In the genomic region with DNA sequence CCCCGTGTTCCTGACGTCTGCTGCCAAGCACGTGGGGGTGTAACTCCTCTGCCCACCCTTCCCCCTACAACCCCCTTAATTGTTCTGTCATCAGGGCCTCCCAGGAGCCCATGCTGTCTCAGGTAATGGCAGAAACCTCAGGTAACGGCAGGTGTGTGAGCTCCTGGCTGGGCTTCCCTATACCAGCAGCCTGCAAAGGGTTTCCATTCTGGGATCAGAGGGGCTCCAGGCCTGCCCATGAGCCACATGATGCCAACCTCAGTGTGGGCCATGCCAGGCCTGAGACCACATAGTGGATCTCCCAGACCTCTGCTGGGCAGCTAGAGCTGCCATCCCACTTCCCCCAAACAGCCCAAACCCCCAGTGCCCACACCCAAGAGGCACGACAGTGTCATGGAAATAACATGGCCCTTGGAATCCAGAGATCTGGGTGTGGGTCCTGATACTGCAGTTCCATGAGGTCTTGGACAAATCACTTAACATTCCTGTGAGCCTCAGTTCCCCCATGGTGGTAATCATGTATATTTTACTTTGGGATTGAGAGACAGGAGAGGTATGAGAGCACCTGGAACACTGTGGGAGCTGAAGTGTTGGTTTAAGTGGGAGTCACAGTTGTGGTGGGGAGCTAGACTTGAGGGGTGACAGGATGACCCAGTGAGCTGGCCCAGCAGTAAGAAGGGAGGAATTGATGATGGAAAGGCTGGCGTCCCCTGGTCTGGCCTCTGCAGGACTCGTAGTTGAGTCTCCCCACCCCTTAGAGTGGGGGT, we compare ENCODE assay signal across 14 cellular contexts. TPM values are rescaled to one million over a fixed set of nuclear protein-coding genes. Genes with fewer than 3 reads are reported as not detected.
"Had no signal": no experiment of that assay in that cellular context is flagged by ENCODE, and none has a peak within 500 bp of the region (broad histone marks: within the 10 kb centered on the region; RNA-seq: fewer than 3 reads in every experiment).

No MANE protein-coding gene starts in this region.

- H3K27ac ChIP-seq: cardiac muscle cell, left lung, neutrophil, parathyroid adenoma, uterus had no signal

- H3K4me1 Mint-ChIP-seq: activated CD4-positive, alpha-beta T cell treated with anti-CD3 and anti-CD28 coated beads for 36 hours had no signal

- H3K9me3 Mint-ChIP-seq: activated B cell treated with CpG ODN at 0.5 μM for 24 hours; activated naive CD4-positive, alpha-beta T cell treated with anti-CD3 and anti-CD28 coated beads for 36 hours; activated naive CD8-positive, alpha-beta T cell treated with anti-CD3 and anti-CD28 coated beads, Interleukin-2, amount 10 ng/mL, durations not matched to agents 7 days and 5 days; dendritic cell treated with granulocyte-macrophage colony-stimulating factor and Interleukin-4, amounts not matched to agents 40 ng/mL and 50 ng/mL, for 4 days; natural killer cell; stimulated activated naive CD8-positive, alpha-beta T cell treated with anti-CD3 and anti-CD28 coated beads, Interleukin-15, Interleukin-2, amounts not matched to agents 100 ng/mL and 50 ng/mL, for 24 hours had no signal

- H3K9me3 ChIP-seq: left lung, neutrophil, tibial nerve, uterus had no signal

- H3K4me3 Mint-ChIP-seq: activated B cell treated with CpG ODN at 0.5 μM for 24 hours; activated CD4-positive, alpha-beta T cell treated with anti-CD3 and anti-CD28 coated beads for 36 hours; activated naive CD4-positive, alpha-beta T cell treated with anti-CD3 and anti-CD28 coated beads for 36 hours; activated naive CD8-positive, alpha-beta T cell treated with anti-CD3 and anti-CD28 coated beads, Interleukin-2, amount 10 ng/mL, durations not matched to agents 7 days and 5 days; dendritic cell treated with granulocyte-macrophage colony-stimulating factor and Interleukin-4, amounts not matched to agents 40 ng/mL and 50 ng/mL, for 4 days; natural killer cell; stimulated activated naive CD8-positive, alpha-beta T cell treated with anti-CD3 and anti-CD28 coated beads, Interleukin-15, Interleukin-2, amounts not matched to agents 100 ng/mL and 50 ng/mL, for 24 hours had no signal

- H3K9ac ChIP-seq: parathyroid adenoma had no signal

- H3K4me1 ChIP-seq: parathyroid adenoma, uterus had no signal

- H3K27me3 ChIP-seq: cardiac muscle cell, left lung, tibial nerve, uterus had no signal

- H3K36me3 Mint-ChIP-seq: activated naive CD8-positive, alpha-beta T cell treated with anti-CD3 and anti-CD28 coated beads, Interleukin-2, amount 10 ng/mL, durations not matched to agents 7 days and 5 days; natural killer cell had no signal

- H3K36me3 ChIP-seq: cardiac muscle cell, left lung, neutrophil, tibial nerve, uterus had no signal

- H3K27ac Mint-ChIP-seq: activated B cell treated with CpG ODN at 0.5 μM for 24 hours; activated CD4-positive, alpha-beta T cell treated with anti-CD3 and anti-CD28 coated beads for 36 hours; activated naive CD4-positive, alpha-beta T cell treated with anti-CD3 and anti-CD28 coated beads for 36 hours; activated naive CD8-positive, alpha-beta T cell treated with anti-CD3 and anti-CD28 coated beads, Interleukin-2, amount 10 ng/mL, durations not matched to agents 7 days and 5 days; dendritic cell treated with granulocyte-macrophage colony-stimulating factor and Interleukin-4, amounts not matched to agents 40 ng/mL and 50 ng/mL, for 4 days; natural killer cell; stimulated activated naive CD8-positive, alpha-beta T cell treated with anti-CD3 and anti-CD28 coated beads, Interleukin-15, Interleukin-2, amounts not matched to agents 100 ng/mL and 50 ng/mL, for 24 hours had no signal

- H2AFZ ChIP-seq: parathyroid adenoma had no signal

- H3K4me3 ChIP-seq: cardiac muscle cell, left lung, tibial nerve, uterus had no signal

- H3K79me2 ChIP-seq: parathyroid adenoma had no signal

RNA-seq across cellular contexts. Expression of gene ATOH8, which starts 59.6 kb away (rescaled TPM):
- total RNA-seq: activated B cell treated with CpG ODN at 0.5 μM for 24 hours; activated CD4-positive, alpha-beta T cell treated with anti-CD3 and anti-CD28 coated beads for 36 hours; activated naive CD4-positive, alpha-beta T cell treated with anti-CD3 and anti-CD28 coated beads for 36 hours; activated naive CD8-positive, alpha-beta T cell treated with anti-CD3 and anti-CD28 coated beads, Interleukin-2, amount 10 ng/mL, durations not matched to agents 7 days and 5 days; mammary epithelial cell had no signal
